In genomic region chrX:13119386-13119785, GRCh38 we compare ENCODE assay signal across 13 cellular contexts.
DNase-seq lines count a peak whose midpoint lies in the region; ATAC-seq and TF ChIP-seq lines count a peak whose summit lies in the region.
"Had no signal": no experiment of that assay in that cellular context is flagged by ENCODE, and none has a peak within 500 bp of the region (broad histone marks: within the 10 kb centered on the region; RNA-seq: fewer than 3 reads in every experiment).

No MANE protein-coding gene starts in this region.

- H3K4me2 ChIP-seq in osteoblast (ENCODE audit: insufficient read depth, low read length) = peak overlapping the region; percentile 62
- H3K4me2 ChIP-seq: BLaER1 treated with 17β-estradiol and CSF1 and Interleukin-3, amounts not matched to agents 10 nM and 100 nM had no signal

- no peak overlapping the region for H3K4me3 Mint-ChIP-seq in Caco-2 (ENCODE audit: unreplicated experiment)

- H3K27me3 Mint-ChIP-seq in Caco-2 (ENCODE audit: insufficient read depth, unreplicated experiment) = no peaks in the 10 kb centered on the region

- H3K27ac Mint-ChIP-seq in Caco-2 (ENCODE audit: unreplicated experiment) = no peak overlapping the region

- DNase-seq in ELR (ENCODE audit: low read depth) (peak; percentile 71), fibroblast of mammary gland (ENCODE audit: low read depth) (peak; percentile 73), osteoblast (ENCODE audit: insufficient read length, low spot score, missing footprints) (no peak), NCI-H1417 treated with DMSO at 0.1 percent for 48 hours (lab: John Stamatoyannopoulos, UW) (no peak), Caco-2 (no peak)
- DNase-seq: activated CD4-positive, alpha-beta T cell treated with anti-CD3 and anti-CD28 coated beads for 1 hour; caudate nucleus; GF-D8; NCI-H748 treated with DMSO at 0.1 percent for 48 hours had no signal

- H3K27ac ChIP-seq in osteoblast (ENCODE audit: low read depth, low read length) = peak overlapping the region; percentile 77
- H3K27ac ChIP-seq: BLaER1 treated with 17β-estradiol and CSF1 and Interleukin-3, amounts not matched to agents 10 nM and 100 nM had no signal

- CTCF ChIA-PET in Caco-2 (lab: Charles Lee) = no interaction called here

- H3K27me3 ChIP-seq in osteoblast (ENCODE audit: insufficient read depth, low read length) = no peaks in the 10 kb centered on the region
- H3K27me3 ChIP-seq in Caco-2 (replicated peaks; ENCODE audit: control insufficient read depth, insufficient read depth, low read length) = no peaks in the 10 kb centered on the region

- H3K4me3 ChIP-seq in fibroblast of mammary gland (ENCODE audit: control insufficient read depth, low read depth, low read length) (no peak overlapping the region), osteoblast (ENCODE audit: insufficient read depth, low read length) (no peak overlapping the region), Caco-2 (ENCODE audit: low read depth, low read length) (no peak overlapping the region)
- H3K4me3 ChIP-seq: BLaER1 treated with 17β-estradiol and CSF1 and Interleukin-3, amounts not matched to agents 10 nM and 100 nM had no signal

- H3K36me3 Mint-ChIP-seq in Caco-2 (ENCODE audit: insufficient read depth, unreplicated experiment) = no peaks in the 10 kb centered on the region

- H3K9me3 ChIP-seq in osteoblast (ENCODE audit: low read depth, low read length) (no peaks in the 10 kb centered on the region), Caco-2 (no peaks in the 10 kb centered on the region)

- H4K20me1 ChIP-seq in osteoblast (ENCODE audit: insufficient read depth, low read length) = no peaks in the 10 kb centered on the region
- H4K20me1 ChIP-seq: BLaER1 treated with 17β-estradiol and CSF1 and Interleukin-3, amounts not matched to agents 10 nM and 100 nM had no signal

- ATAC-seq in SK-N-SH treated with all-trans-retinoic acid at 6 μM for 48 hours (peak; percentile 53), HG02759 (IDR thresholded peaks at IDR 0.05; ENCODE audit: unreplicated experiment) (no peak), esophagus mucosa (no peak)

- POLR2A ChIA-PET in Caco-2 (lab: Charles Lee) = no interaction called here

- intact Hi-C loops in Caco-2 (cut with micrococcal nuclease; ENCODE audit: unreplicated experiment) = no loop called here

- no peaks in the 10 kb centered on the region for H3K4me1 Mint-ChIP-seq in Caco-2 (ENCODE audit: low read depth, unreplicated experiment)

- H3K4me1 ChIP-seq in osteoblast (ENCODE audit: insufficient read depth, low read length) (peaks cover 29% of the 10 kb centered on the region), Caco-2 (no peaks in the 10 kb centered on the region)

- no peak for TF ChIP-seq CTCF in fibroblast of mammary gland (conservative IDR thresholded peaks at IDR 0.05; ENCODE audit: control insufficient read depth, insufficient read depth, low read depth, low read length)
- no peak for TF ChIP-seq CTCF in osteoblast (IDR thresholded peaks at IDR 0.05; ENCODE audit: extremely low read depth, low read depth, low read length)
- TF ChIP-seq CTCF in Caco-2 (IDR thresholded peaks at IDR 0.05; ENCODE audit: insufficient read depth in 1 of 2, low read depth in 1 of 2, low read length in 1 of 2, severe bottlenecking in 1 of 2, unreplicated experiment in 1 of 2) = no peak

- H3K36me3 ChIP-seq in osteoblast (ENCODE audit: insufficient read depth, low read length) (no peaks in the 10 kb centered on the region), Caco-2 (ENCODE audit: control insufficient read depth, insufficient read depth, low read length) (no peaks in the 10 kb centered on the region)
- H3K36me3 ChIP-seq: BLaER1 treated with 17β-estradiol and CSF1 and Interleukin-3, amounts not matched to agents 10 nM and 100 nM had no signal

- peak overlapping the region; percentile 64 for H2AFZ ChIP-seq in osteoblast (ENCODE audit: low read length)

- no TSS peak for BruUV-seq in Caco-2 (replicated peaks; lab: Mats Ljungman, UMichigan)

- H3K9me3 Mint-ChIP-seq in Caco-2 (ENCODE audit: unreplicated experiment) = peaks cover 17% of the 10 kb centered on the region

- no peaks in the 10 kb centered on the region for H3K79me2 ChIP-seq in osteoblast (ENCODE audit: insufficient read depth, low read length)

TF ChIP-seq in SK-N-SH treated with all-trans-retinoic acid at 6 μM for 48 hours, 23 proteins besides CTCF, POLR2A, EP300 and RAD21 (continues in another document):
- TF ChIP-seq GLIS3 (CRISPR knock-in tag; IDR thresholded peaks at IDR 0.05) (no peak), SNAI2 (CRISPR knock-in tag; IDR thresholded peaks at IDR 0.05) (no peak), ISL1 (CRISPR knock-in tag; IDR thresholded peaks at IDR 0.05) (no peak), POU6F1 (CRISPR knock-in tag; IDR thresholded peaks at IDR 0.05; ENCODE audit: borderline replicate concordance, low read depth) (no peak), TCF4 (CRISPR knock-in tag; IDR thresholded peaks at IDR 0.05; ENCODE audit: borderline replicate concordance) (no peak), ZC3H10 (CRISPR knock-in tag; IDR thresholded peaks at IDR 0.05) (no peak), TSHZ2 (CRISPR knock-in tag; IDR thresholded peaks at IDR 0.05) (no peak), OSR1 (CRISPR knock-in tag; IDR thresholded peaks at IDR 0.05) (no peak), RARB (CRISPR knock-in tag; IDR thresholded peaks at IDR 0.05) (no peak), ZNF70 (CRISPR knock-in tag; IDR thresholded peaks at IDR 0.05) (no peak), PPARA (CRISPR knock-in tag; IDR thresholded peaks at IDR 0.05; ENCODE audit: borderline replicate concordance) (no peak), PATZ1 (CRISPR knock-in tag; IDR thresholded peaks at IDR 0.05; ENCODE audit: borderline replicate concordance) (no peak), ZNF8 (CRISPR knock-in tag; IDR thresholded peaks at IDR 0.05) (no peak), ZFP30 (CRISPR knock-in tag; IDR thresholded peaks at IDR 0.05) (no peak), CREB5 (CRISPR knock-in tag; IDR thresholded peaks at IDR 0.05; ENCODE audit: low read depth) (no peak)

Comparison
In these comparisons a context has a peak if more than half of its experiments do, and no peak if none do; other contexts are left out.
1. DNase-seq: peak in ELR (single experiment) and fibroblast of mammary gland (single experiment); none in osteoblast (single experiment), NCI-H1417 treated with DMSO at 0.1 percent for 48 hours (single experiment) and Caco-2 (0 of 2).